Comparison of ENCODE assay signal across 10 cellular contexts in genomic region chr2:172813314-172813888, GRCh38.
DNase-seq lines count a peak whose midpoint lies in the region; ATAC-seq and TF ChIP-seq lines count a peak whose summit lies in the region.
"Had no signal": no experiment of that assay in that cellular context is flagged by ENCODE, and none has a peak within 500 bp of the region (broad histone marks: within the 10 kb centered on the region; RNA-seq: fewer than 3 reads in every experiment).

No MANE protein-coding gene starts in this region.

- no peak overlapping the region for H3K27ac Mint-ChIP-seq in stimulated activated naive B cell treated with anti-CD40 and anti-IgM and Interleukin-4, amounts not matched to agents 10 μg/mL and 1 μg/mL and 100 μg/mL, for 72 hours
- H3K27ac Mint-ChIP-seq: activated naive CD8-positive, alpha-beta T cell treated with anti-CD3 and anti-CD28 coated beads, Interleukin-2, amount 10 ng/mL, durations not matched to agents 7 days and 5 days had no signal

- no peaks in the 10 kb centered on the region for H3K36me3 Mint-ChIP-seq in stimulated activated naive B cell treated with anti-CD40 and anti-IgM and Interleukin-4, amounts not matched to agents 10 μg/mL and 1 μg/mL and 100 μg/mL, for 72 hours
- H3K36me3 Mint-ChIP-seq: activated naive CD8-positive, alpha-beta T cell treated with anti-CD3 and anti-CD28 coated beads, Interleukin-2, amount 10 ng/mL, durations not matched to agents 7 days and 5 days had no signal

- no peak for ATAC-seq in HG02623 (IDR thresholded peaks at IDR 0.05; ENCODE audit: unreplicated experiment)
- no peak for ATAC-seq in stimulated activated naive B cell treated with anti-CD40 and anti-IgM and Interleukin-4, amounts not matched to agents 10 μg/mL and 1 μg/mL and 100 μg/mL, for 72 hours (replicated peaks)

- no peaks in the 10 kb centered on the region for H3K9me3 Mint-ChIP-seq in stimulated activated naive B cell treated with anti-CD40 and anti-IgM and Interleukin-4, amounts not matched to agents 10 μg/mL and 1 μg/mL and 100 μg/mL, for 72 hours
- H3K9me3 Mint-ChIP-seq: activated naive CD8-positive, alpha-beta T cell treated with anti-CD3 and anti-CD28 coated beads, Interleukin-2, amount 10 ng/mL, durations not matched to agents 7 days and 5 days had no signal

- peaks cover 7 to 9% of the 10 kb centered on the region in 2 donors for H3K27me3 Mint-ChIP-seq in stimulated activated naive B cell treated with anti-CD40 and anti-IgM and Interleukin-4, amounts not matched to agents 10 μg/mL and 1 μg/mL and 100 μg/mL, for 72 hours

- H3K4me3 ChIP-seq in fibroblast of the aortic adventitia (ENCODE audit: low read depth, low read length) (no peak overlapping the region), retinal pigment epithelial cell (ENCODE audit: low read length) (no peak overlapping the region)

- H3K4me1 Mint-ChIP-seq in stimulated activated naive B cell treated with anti-CD40 and anti-IgM and Interleukin-4, amounts not matched to agents 10 μg/mL and 1 μg/mL and 100 μg/mL, for 72 hours = peaks cover 0 to 2% of the 10 kb centered on the region in 2 donors
- H3K4me1 Mint-ChIP-seq: activated naive CD8-positive, alpha-beta T cell treated with anti-CD3 and anti-CD28 coated beads, Interleukin-2, amount 10 ng/mL, durations not matched to agents 7 days and 5 days had no signal

- peak; percentile 58 for TF ChIP-seq CTCF in fibroblast of the aortic adventitia (IDR thresholded peaks at IDR 0.05; ENCODE audit: insufficient read depth, low read length)
- peak; percentile 62 for TF ChIP-seq CTCF in retinal pigment epithelial cell (conservative IDR thresholded peaks at IDR 0.05; ENCODE audit: low read depth, low read length)

- peak; percentile 14 for DNase-seq in DMS153 treated with DMSO at 0.1 percent for 48 hours (lab: John Stamatoyannopoulos, UW; ENCODE audit: unreplicated experiment)
- no peak for DNase-seq in DMS153 (lab: John Stamatoyannopoulos, UW)
- DNase-seq in RPMI7951 (ENCODE audit: low read depth) = peak; percentile 27
- peak; percentile 59 for DNase-seq in fibroblast of the aortic adventitia (ENCODE audit: low read depth)
- no peak for DNase-seq in retinal pigment epithelial cell (ENCODE audit: low read depth)
- DNase-seq in ureter (ENCODE audit: low spot score) = no peak
- no peak for DNase-seq in stimulated activated naive B cell treated with anti-CD40 and anti-IgM and Interleukin-4, amounts not matched to agents 10 μg/mL and 1 μg/mL and 100 μg/mL, for 72 hours
- DNase-seq: activated naive CD8-positive, alpha-beta T cell treated with anti-CD3 and anti-CD28 coated beads, Interleukin-2, amount 10 ng/mL, durations not matched to agents 7 days and 5 days; midbrain had no signal

- no peak overlapping the region for H3K4me3 Mint-ChIP-seq in stimulated activated naive B cell treated with anti-CD40 and anti-IgM and Interleukin-4, amounts not matched to agents 10 μg/mL and 1 μg/mL and 100 μg/mL, for 72 hours
- H3K4me3 Mint-ChIP-seq: activated naive CD8-positive, alpha-beta T cell treated with anti-CD3 and anti-CD28 coated beads, Interleukin-2, amount 10 ng/mL, durations not matched to agents 7 days and 5 days had no signal

Comparison
In these comparisons a context has a peak if more than half of its experiments do, and no peak if none do; other contexts are left out.
1. DNase-seq: peak in DMS153 treated with DMSO at 0.1 percent for 48 hours (single experiment), RPMI7951 (single experiment) and fibroblast of the aortic adventitia (single experiment); none in DMS153 (single experiment), retinal pigment epithelial cell (single experiment), ureter (single experiment) and stimulated activated naive B cell treated with anti-CD40 and anti-IgM and Interleukin-4, amounts not matched to agents 10 μg/mL and 1 μg/mL and 100 μg/mL, for 72 hours (single experiment).